1 cellular context compared by ENCODE assay signal in the genomic region with DNA sequence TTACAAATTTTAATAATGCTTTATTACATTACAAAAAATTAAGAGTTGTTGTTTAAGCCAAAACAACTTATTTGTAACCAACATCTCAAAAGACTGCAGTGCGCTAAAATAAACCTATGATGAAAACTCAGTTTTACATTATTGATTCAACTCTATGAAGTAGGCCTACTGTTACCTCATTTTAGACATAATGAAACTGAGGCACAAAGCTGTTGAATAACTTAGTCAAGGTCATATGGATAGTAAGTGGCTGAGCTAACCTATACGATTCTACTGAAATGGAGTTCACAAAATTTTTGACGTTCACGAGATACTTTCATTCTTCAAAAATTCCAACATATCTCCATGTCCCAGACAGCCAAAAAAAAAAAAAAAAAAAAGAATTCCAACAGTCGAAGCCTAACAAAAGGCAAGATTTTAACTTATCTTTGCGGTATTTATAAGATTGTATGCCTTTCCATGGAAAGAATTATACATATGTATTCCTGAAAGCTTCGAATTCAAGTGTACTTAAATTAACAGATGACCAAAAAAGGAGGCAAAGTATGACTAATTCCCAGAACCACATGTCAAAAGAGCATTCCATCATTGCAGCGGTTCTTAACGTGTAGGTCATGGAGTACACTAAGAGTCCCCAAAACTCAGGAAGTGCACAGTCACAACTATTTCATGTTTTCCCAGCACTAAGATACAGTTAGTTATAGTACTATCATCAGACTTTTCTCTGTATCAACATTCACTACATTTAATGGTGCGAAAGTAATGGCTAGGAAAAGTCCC.
A peak's percentile ranks its signal among the peaks of the same experiment; 100 is the strongest.
TF ChIP-seq lines count a peak whose summit lies in the region.

No MANE protein-coding gene starts in this region.

TF ChIP-seq in GM12878, 131 proteins besides CTCF, POLR2A, EP300 and RAD21 (continued from another document):
- TF ChIP-seq, protein P1, sequence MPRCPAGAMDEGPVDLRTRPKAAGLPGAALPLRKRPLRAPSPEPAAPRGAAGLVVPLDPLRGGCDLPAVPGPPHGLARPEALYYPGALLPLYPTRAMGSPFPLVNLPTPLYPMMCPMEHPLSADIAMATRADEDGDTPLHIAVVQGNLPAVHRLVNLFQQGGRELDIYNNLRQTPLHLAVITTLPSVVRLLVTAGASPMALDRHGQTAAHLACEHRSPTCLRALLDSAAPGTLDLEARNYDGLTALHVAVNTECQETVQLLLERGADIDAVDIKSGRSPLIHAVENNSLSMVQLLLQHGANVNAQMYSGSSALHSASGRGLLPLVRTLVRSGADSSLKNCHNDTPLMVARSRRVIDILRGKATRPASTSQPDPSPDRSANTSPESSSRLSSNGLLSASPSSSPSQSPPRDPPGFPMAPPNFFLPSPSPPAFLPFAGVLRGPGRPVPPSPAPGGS (IDR thresholded peaks at IDR 0.05; ENCODE audit: borderline replicate concordance, insufficient read depth, low read depth, low read length, poor library complexity, severe bottlenecking) = no peak
- TF ChIP-seq NFXL1 (IDR thresholded peaks at IDR 0.05; ENCODE audit: borderline replicate concordance) = no peak
- TF ChIP-seq TAF1 (IDR thresholded peaks at IDR 0.05; ENCODE audit: borderline replicate concordance, low read depth, low read length) = no peak
- TF ChIP-seq WRNIP1 (IDR thresholded peaks at IDR 0.05; ENCODE audit: borderline replicate concordance, low read depth, low read length) = no peak
- peak; percentile 46; the same call in 1 of the 2 replicates for TF ChIP-seq IRF4 (IDR thresholded peaks at IDR 0.05; ENCODE audit: low read depth, low read length)
- no peak for TF ChIP-seq CHD4 (IDR thresholded peaks at IDR 0.05)
- no peak for TF ChIP-seq BACH1 (IDR thresholded peaks at IDR 0.05; ENCODE audit: borderline replicate concordance)
- 0 out of 2 replicates have a peak, but pooled peaks have one; percentile 15 for TF ChIP-seq ATF7 (IDR thresholded peaks at IDR 0.05; ENCODE audit: low read depth)
- no peak for TF ChIP-seq RELA (IDR thresholded peaks at IDR 0.05; ENCODE audit: borderline replicate concordance, partially characterized antibody)
- TF ChIP-seq JUNB (IDR thresholded peaks at IDR 0.05) = peak; percentile 74
- no peak for TF ChIP-seq POLR2AphosphoS2 (IDR thresholded peaks at IDR 0.05; ENCODE audit: low read depth, low read length)
- no peak for TF ChIP-seq GABPA (IDR thresholded peaks at IDR 0.05; ENCODE audit: low read depth)
- no peak for TF ChIP-seq MTA2 (IDR thresholded peaks at IDR 0.05; ENCODE audit: low read depth)
- TF ChIP-seq, protein P2, sequence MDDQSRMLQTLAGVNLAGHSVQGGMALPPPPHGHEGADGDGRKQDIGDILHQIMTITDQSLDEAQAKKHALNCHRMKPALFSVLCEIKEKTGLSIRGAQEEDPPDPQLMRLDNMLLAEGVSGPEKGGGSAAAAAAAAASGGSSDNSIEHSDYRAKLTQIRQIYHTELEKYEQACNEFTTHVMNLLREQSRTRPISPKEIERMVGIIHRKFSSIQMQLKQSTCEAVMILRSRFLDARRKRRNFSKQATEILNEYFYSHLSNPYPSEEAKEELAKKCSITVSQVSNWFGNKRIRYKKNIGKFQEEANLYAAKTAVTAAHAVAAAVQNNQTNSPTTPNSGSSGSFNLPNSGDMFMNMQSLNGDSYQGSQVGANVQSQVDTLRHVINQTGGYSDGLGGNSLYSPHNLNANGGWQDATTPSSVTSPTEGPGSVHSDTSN (IDR thresholded peaks at IDR 0.05; ENCODE audit: insufficient replicate concordance, low read depth, low read length) = peak; percentile 68
- no peak for TF ChIP-seq IRF5 (IDR thresholded peaks at IDR 0.05; ENCODE audit: borderline replicate concordance)
- no peak for TF ChIP-seq PAX5 (IDR thresholded peaks at IDR 0.05; ENCODE audit: borderline replicate concordance, low read depth, low read length)
- TF ChIP-seq CREB1 (IDR thresholded peaks at IDR 0.05; ENCODE audit: low read depth) = 0 out of 2 replicates have a peak, but pooled peaks have one; percentile 10
- peak in 1 of 2 experiments; percentile 10; a peak in 1 of 4 replicates for TF ChIP-seq IKZF2 (IDR thresholded peaks at IDR 0.05)
- TF ChIP-seq SIX5 (IDR thresholded peaks at IDR 0.05; ENCODE audit: low read depth, low read length, severe bottlenecking) = no peak
TF ChIP-seq in GM12878: peak in this region for 9.
